ENCODE assay signal across 8 cellular contexts in the genomic region with DNA sequence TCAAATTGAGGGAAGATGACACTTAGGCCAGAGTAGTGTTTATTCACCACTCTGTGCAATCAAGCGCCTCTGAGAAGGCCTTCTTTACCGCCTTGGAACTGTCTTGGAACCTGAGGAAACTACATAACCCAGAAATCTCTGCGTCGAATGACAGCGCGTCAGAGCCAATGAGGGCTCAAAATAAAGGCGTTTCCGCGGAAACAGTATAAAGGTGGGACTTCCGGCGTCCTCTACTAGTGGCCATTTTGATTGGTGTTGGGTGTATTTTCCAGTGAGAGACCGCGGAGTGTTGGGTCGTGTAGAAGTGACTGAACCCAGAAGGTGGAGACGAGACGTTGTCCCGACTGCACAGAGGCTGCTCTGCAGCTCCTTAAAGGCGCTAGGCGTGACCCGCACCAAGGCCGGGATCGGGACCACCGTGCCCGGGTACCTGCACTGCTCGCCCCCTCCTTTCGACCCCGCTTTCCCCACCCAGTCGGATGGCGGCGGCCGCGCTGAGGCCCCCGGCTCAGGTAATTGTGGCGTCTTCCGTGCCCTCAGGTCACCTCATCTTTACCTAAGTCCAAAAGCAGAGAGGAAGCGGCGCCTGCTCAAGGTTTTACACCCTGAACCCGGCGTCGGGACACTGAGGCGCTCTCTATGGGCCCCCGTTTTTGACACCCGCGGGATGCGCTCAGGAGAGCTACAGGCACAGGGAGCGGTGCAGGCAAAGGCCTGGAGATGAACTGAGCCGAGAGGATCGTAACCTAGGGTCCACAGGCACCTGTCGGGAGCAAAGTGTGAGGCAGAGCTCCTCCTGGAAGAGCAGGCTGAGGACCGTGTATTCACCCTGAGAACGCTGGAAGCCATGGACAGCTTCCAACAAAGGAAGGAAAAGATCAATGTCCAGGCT. TPM values are rescaled to one million over a fixed set of nuclear protein-coding genes. Genes with fewer than 3 reads are reported as not detected.
A peak's percentile ranks its signal among the peaks of the same experiment; 100 is the strongest.
DNase-seq lines count a peak whose midpoint lies in the region; ATAC-seq and TF ChIP-seq lines count a peak whose summit lies in the region.

A gene (plus strand): TSS at position 236 of the 892 bp plus-strand sequence. CDS start 244 bp downstream, at position 480.

- H3K27me3 Mint-ChIP-seq in T-cell (no peaks in the 10 kb centered on the region), progenitor cell of endocrine pancreas (no peaks in the 10 kb centered on the region)

- in situ Hi-C loops in GM13977 (cut with MboI; ENCODE audit: low pct_unique_long_range_greater_than_20kb, low sequenced_read_pairs, unreplicated experiment), result no loop called here

- H3K9me3 Mint-ChIP-seq in T-cell, result peaks cover 19 to 39% (median 32%) of the 10 kb centered on the region in 3 donors
- H3K9me3 Mint-ChIP-seq in progenitor cell of endocrine pancreas (ENCODE audit: low read depth), result peaks cover 20% of the 10 kb centered on the region

- TF ChIP-seq CTCF in GM13977 (IDR thresholded peaks at IDR 0.05; ENCODE audit: extremely low read depth, insufficient read depth, missing control alignments) (no peak), progenitor cell of endocrine pancreas (IDR thresholded peaks at IDR 0.05; ENCODE audit: unreplicated experiment) (no peak)

- H3K27ac Mint-ChIP-seq in T-cell (peak within 1 kb of the TSS; percentile 85 to 92), progenitor cell of endocrine pancreas (peak within 1 kb of the TSS; percentile 98)

- H3K36me3 Mint-ChIP-seq in T-cell (peaks cover 45% of the 10 kb centered on the region), progenitor cell of endocrine pancreas (ENCODE audit: insufficient read depth) (peaks cover 41% of the 10 kb centered on the region)

- H3K4me3 Mint-ChIP-seq in T-cell (peak within 1 kb of the TSS; percentile 89 to 100 (median 91)), progenitor cell of endocrine pancreas (ENCODE audit: low read depth) (peak within 1 kb of the TSS; percentile 98)

- DNase-seq in GM13977 (ENCODE audit: low spot score) (peak; percentile 92), NCI-H1436 (lab: John Stamatoyannopoulos, UW) (peak; percentile 95), T-cell (peak; percentile 60 to 88 (median 81)), amygdala (lab: John Stamatoyannopoulos, UW) (peak; percentile 28 to 94 (median 74)), left ventricle myocardium superior (peak; percentile 81), progenitor cell of endocrine pancreas (ENCODE audit: low spot score, unreplicated experiment) (peak; percentile 52), ureter (ENCODE audit: low spot score) (peak; percentile 90)

- peaks cover 28 to 42% (median 29%) of the 10 kb centered on the region in 3 donors for H3K4me1 Mint-ChIP-seq in T-cell
- peaks cover 16% of the 10 kb centered on the region for H3K4me1 Mint-ChIP-seq in progenitor cell of endocrine pancreas (ENCODE audit: low read depth)

- CTCF ChIA-PET in T-cell (lab: Charles Lee), result interaction anchor here in 1 of 2 donors (0.7 to 0.9 kb wide), 2 partner anchors 68 to 72 kb away, joined by 3 read pairs; a partner anchor contains a TSS

- POLR2A ChIA-PET in T-cell (lab: Charles Lee), result interaction anchor here (0.5 to 1.5 kb wide), 7 partner anchors 19 to 170 kb away, joined by 3 to 12 read pairs (median 3); a partner anchor contains a TSS

- ATAC-seq in HG02840 (IDR thresholded peaks at IDR 0.05; ENCODE audit: low FRiP score, unreplicated experiment), result peak; percentile 97
- peak; percentile 98 to 99 (median 99) for ATAC-seq in T-cell (replicated peaks in 1 of 4)
- peak; percentile 97 for ATAC-seq in left ventricle myocardium superior

- intact Hi-C loops in left ventricle myocardium superior (cut with micrococcal nuclease), result no loop called here

RNA-seq across cellular contexts. Expression of the gene that starts here (rescaled TPM):
- 10 to 100 TPM; 14.3 to 36.5 (median 26.9) TPM for total RNA-seq in T-cell
- 15.9 TPM for total RNA-seq in left ventricle myocardium superior
- 32.8 and 35.3 TPM in 2 replicates for total RNA-seq in progenitor cell of endocrine pancreas
- 22.2 TPM for total RNA-seq in ureter

Comparison
In these comparisons a context has a peak if more than half of its experiments do, and no peak if none do; other contexts are left out.
1. Peak in every context shown above with its lines: DNase-seq and ATAC-seq.